Comparison of ENCODE assay signal across 11 cellular contexts in genomic region chr17:37541880-37542675, GRCh38. TPM values are rescaled to one million over a fixed set of nuclear protein-coding genes. Genes with fewer than 3 reads are reported as not detected.
DNase-seq lines count a peak whose midpoint lies in the region; ATAC-seq and TF ChIP-seq lines count a peak whose summit lies in the region.
"Had no signal": no experiment of that assay in that cellular context is flagged by ENCODE, and none has a peak within 500 bp of the region (broad histone marks: within the 10 kb centered on the region; RNA-seq: fewer than 3 reads in every experiment).

No MANE protein-coding gene starts in this region.

- no CpG with 5 or more reads among the region's 9 CpGs for WGBS in H9 (ENCODE audit: extremely low coverage, insufficient read length, low lambda C conversion rate)

- H3K36me3 Mint-ChIP-seq in H9 (ENCODE audit: insufficient read depth in 1 of 3, low read depth in 3 of 3): peaks cover 8 to 49% (median 44%) of the 10 kb centered on the region in 3 experiments; a peak in 6 of 7 replicates
- no peaks in the 10 kb centered on the region for H3K36me3 Mint-ChIP-seq in activated naive CD8-positive, alpha-beta T cell

- no peak overlapping the region for H3K14ac ChIP-seq in H9 (ENCODE audit: insufficient read depth, low read length)

- H3K4me1 Mint-ChIP-seq in H9: peaks cover 22 to 24% of the 10 kb centered on the region in 2 experiments
- H3K4me1 Mint-ChIP-seq in activated naive CD8-positive, alpha-beta T cell (ENCODE audit: low read depth): peaks cover 14% of the 10 kb centered on the region

- H3K27ac Mint-ChIP-seq in H9: peak overlapping the region; percentile 48 to 88 (median 83); a peak in 5 of 7 replicates
- H3K27ac Mint-ChIP-seq in activated naive CD8-positive, alpha-beta T cell: peak overlapping the region; percentile 58

- H4K91ac ChIP-seq in H9 (ENCODE audit: insufficient read length, low read depth, low read length): no peak overlapping the region

- H3K9ac ChIP-seq in H9 (ENCODE audit: extremely low read depth, insufficient read length, low read length): no peak overlapping the region

- H2BK20ac ChIP-seq in H9 (ENCODE audit: low read depth, low read length, poor library complexity, severe bottlenecking): no peak overlapping the region

- H3K79me1 ChIP-seq in H9 (ENCODE audit: insufficient read depth, low read depth, low read length, poor library complexity, severe bottlenecking): no peaks in the 10 kb centered on the region

- H2BK12ac ChIP-seq in H9 (ENCODE audit: insufficient read length, low read depth, low read length): no peak overlapping the region

- no peak overlapping the region for H3K23ac ChIP-seq in H9 (ENCODE audit: insufficient read length, low read depth, low read length)

- H3K56ac ChIP-seq in H9 (ENCODE audit: insufficient read length, low read depth, low read length): no peak overlapping the region

- H4K5ac ChIP-seq in H9 (ENCODE audit: insufficient read length, low read depth, low read length): no peak overlapping the region

- H3K27me3 Mint-ChIP-seq in H9 (ENCODE audit: low read depth): no peaks in the 10 kb centered on the region
- no peaks in the 10 kb centered on the region for H3K27me3 Mint-ChIP-seq in activated naive CD8-positive, alpha-beta T cell

- TF ChIP-seq CTCF in H9 (conservative IDR thresholded peaks at IDR 0.05): no peak

- H3K4me1 ChIP-seq in H9 (ENCODE audit: insufficient read depth, low read length): no peaks in the 10 kb centered on the region

- H2AK5ac ChIP-seq in H9 (ENCODE audit: insufficient read length, low read length): no peak overlapping the region

- no peaks in the 10 kb centered on the region for H3K9me3 ChIP-seq in H9 (ENCODE audit: control insufficient read depth, low read depth, low read length)
- H3K9me3 ChIP-seq: colonic mucosa had no signal

- H2BK120ac ChIP-seq in H9 (ENCODE audit: low read depth, low read length, poor library complexity, severe bottlenecking): no peak overlapping the region

- no peak overlapping the region for H4K8ac ChIP-seq in H9 (replicated peaks; ENCODE audit: insufficient read length, low read depth, low read length)

- no peak overlapping the region for H3K18ac ChIP-seq in H9 (ENCODE audit: insufficient read length, low read depth, low read length)

- H3T11ph ChIP-seq in H9 (ENCODE audit: low read length): no peak overlapping the region

- no peak overlapping the region for H3K4me2 ChIP-seq in H9 (ENCODE audit: insufficient read depth, insufficient read length, low read length)

- DNase-seq in AG08395 (ENCODE audit: low spot score) (peak; percentile 52), H9 (no peak), glomerular visceral epithelial cell (ENCODE audit: extremely low spot score) (peak; percentile 3), dermis blood vessel endothelial cell (no peak), pons (ENCODE audit: low spot score) (no peak)
- no peak for DNase-seq in NK-92 treated with Interleukin-12 subunit alpha and Interleukin-12 subunit beta, amount 100 ng/mL, for 24 hours (lab: John Stamatoyannopoulos, UW)
- DNase-seq: colonic mucosa; NCI-H345; stimulated activated CD4-positive, alpha-beta T cell treated with anti-CD3 and anti-CD28 coated beads, Interleukin-4, amount 100 ng/mL, for 4 hours had no signal

- H2BK15ac ChIP-seq in H9 (ENCODE audit: low read depth, low read length): no peak overlapping the region

- H3K23me2 ChIP-seq in H9 (ENCODE audit: insufficient read length, low read depth, low read length, poor library complexity, severe bottlenecking): no peaks in the 10 kb centered on the region

- no peaks in the 10 kb centered on the region for H3K27me3 ChIP-seq in H9 (ENCODE audit: insufficient read depth, low read length)
- H3K27me3 ChIP-seq: colonic mucosa had no signal

- no peaks in the 10 kb centered on the region for H4K20me1 ChIP-seq in H9 (ENCODE audit: control insufficient read depth, insufficient read depth, insufficient read length)

- no peak for ATAC-seq in HG03520 (IDR thresholded peaks at IDR 0.05; ENCODE audit: unreplicated experiment)

- H3K79me2 ChIP-seq in H9 (ENCODE audit: insufficient read depth, low read length): no peaks in the 10 kb centered on the region

- H2AFZ ChIP-seq in H9 (ENCODE audit: low read length): no peak overlapping the region

- no peak overlapping the region for H2BK5ac ChIP-seq in H9 (ENCODE audit: insufficient read length, low read length)

- no peaks in the 10 kb centered on the region for H3K9me3 Mint-ChIP-seq in H9
- no peaks in the 10 kb centered on the region for H3K9me3 Mint-ChIP-seq in activated naive CD8-positive, alpha-beta T cell (ENCODE audit: low read depth)

- H3K27ac ChIP-seq in H9 (ENCODE audit: insufficient read length, low read depth, low read length): no peak overlapping the region
- H3K27ac ChIP-seq: colonic mucosa had no signal

- no peak overlapping the region for H3K4me3 Mint-ChIP-seq in H9
- no peak overlapping the region for H3K4me3 Mint-ChIP-seq in activated naive CD8-positive, alpha-beta T cell

- H3K4ac ChIP-seq in H9 (ENCODE audit: low read depth, low read length): no peak overlapping the region

RNA-seq across cellular contexts. Expression of gene DUSP14, which starts 52.4 kb away (rescaled TPM):
- total RNA-seq in H9 (2021): 21.3 and 22.0 TPM in 2 replicates
- 31.1 and 34.4 TPM in 2 replicates for total RNA-seq in dermis blood vessel endothelial cell

Comparison
In these comparisons a context has a peak if more than half of its experiments do, and no peak if none do; other contexts are left out.
1. DNase-seq: peak in AG08395 (single experiment) and glomerular visceral epithelial cell (single experiment); none in H9 (single experiment), NK-92 treated with Interleukin-12 subunit alpha and Interleukin-12 subunit beta, amount 100 ng/mL, for 24 hours (single experiment), dermis blood vessel endothelial cell (single experiment) and pons (single experiment).